Comparison of ENCODE assay signal across 8 cellular contexts in genomic region chrX:40736170-40736505, GRCh38. TPM values are rescaled to one million over a fixed set of nuclear protein-coding genes. Genes with fewer than 3 reads are reported as not detected.
DNase-seq lines count a peak whose midpoint lies in the region; ATAC-seq and TF ChIP-seq lines count a peak whose summit lies in the region.

No MANE protein-coding gene starts in this region.

- peaks cover 20% of the 10 kb centered on the region for H3K4me1 ChIP-seq in left ventricle myocardium inferior
- H3K4me1 ChIP-seq in skeletal muscle tissue (ENCODE audit: control insufficient read depth in 3 of 3, insufficient read depth in 3 of 3, low read length in 3 of 3), result peaks cover 7 to 19% (median 13%) of the 10 kb centered on the region in 3 donors

- peak overlapping the region; percentile 95 for H3K27ac Mint-ChIP-seq in T-helper 2 cell treated with Interferon-gamma antibody and Interleukin-4, amounts not matched to agents 5 μg/mL and 100 μg/mL, for 36 hours
- H3K27ac Mint-ChIP-seq in activated B cell treated with CpG ODN at 0.5 μM for 24 hours, result peak overlapping the region; percentile 95

- no peaks in the 10 kb centered on the region for H3K9me3 ChIP-seq in left ventricle myocardium inferior (replicated peaks)
- no peaks in the 10 kb centered on the region for H3K9me3 ChIP-seq in skeletal muscle tissue (ENCODE audit: control insufficient read depth in 3 of 3, low read length in 3 of 3)

- CTCF ChIA-PET in activated B cell treated with CpG ODN at 0.5 μM for 24 hours (lab: Charles Lee), result interaction anchor here (1.6 kb wide), 1 partner anchor 58 kb away, joined by 7 read pairs; no protein-coding TSS in a partner anchor

- intact Hi-C loops in activated B cell treated with CpG ODN at 0.5 μM for 24 hours (cut with micrococcal nuclease), result loop anchor here (1.0 to 5.0 kb wide), 3 partner anchors 58 to 596 kb away; partner anchors contain the start of gene DDX3X
- intact Hi-C loops in left ventricle myocardium inferior (cut with micrococcal nuclease), result no loop called here

- peaks cover 22% of the 10 kb centered on the region for H3K4me1 Mint-ChIP-seq in T-helper 2 cell treated with Interferon-gamma antibody and Interleukin-4, amounts not matched to agents 5 μg/mL and 100 μg/mL, for 36 hours (ENCODE audit: low read depth)
- H3K4me1 Mint-ChIP-seq in activated B cell treated with CpG ODN at 0.5 μM for 24 hours, result peaks cover 43% of the 10 kb centered on the region

- in situ Hi-C loops in KBM-7 (cut with MboI; ENCODE audit: low pct_unique_long_range_greater_than_20kb, low sequenced_read_pairs), result no loop called here

- peak overlapping the region; percentile 97 for H3K27ac ChIP-seq in left ventricle myocardium inferior (replicated peaks)
- peak overlapping the region; percentile 98 for H3K27ac ChIP-seq in skeletal muscle tissue (ENCODE audit: low read depth, low read length)

- ATAC-seq in activated B cell treated with CpG ODN at 0.5 μM for 24 hours (ENCODE audit: low read depth), result no peak
- ATAC-seq in HG03565 (IDR thresholded peaks at IDR 0.05; ENCODE audit: unreplicated experiment), result no peak

- no peak for DNase-seq in T-helper 2 cell treated with Interferon-gamma antibody and Interleukin-4, amounts not matched to agents 5 μg/mL and 100 μg/mL, for 36 hours (ENCODE audit: low spot score)
- DNase-seq in T-helper 2 cell (no peak), activated B cell treated with CpG ODN at 0.5 μM for 24 hours (no peak), left ventricle myocardium inferior (no peak), dermis blood vessel endothelial cell (no peak), KBM-7 (no peak)

- H3K27me3 ChIP-seq in left ventricle myocardium inferior (ENCODE audit: low read depth) (no peaks in the 10 kb centered on the region), skeletal muscle tissue (ENCODE audit: control insufficient read depth in 3 of 3, insufficient read depth in 3 of 3, low read length in 3 of 3) (no peaks in the 10 kb centered on the region)

- peak overlapping the region; percentile 83 for H3K4me3 ChIP-seq in left ventricle myocardium inferior
- H3K4me3 ChIP-seq in skeletal muscle tissue (ENCODE audit: low read length in 3 of 3), result peak overlapping the region; percentile 71 to 82 (median 81)

- H3K36me3 ChIP-seq in left ventricle myocardium inferior (no peaks in the 10 kb centered on the region), skeletal muscle tissue (ENCODE audit: control insufficient read depth in 3 of 3, insufficient read depth in 3 of 3, low read length in 3 of 3) (no peaks in the 10 kb centered on the region)

- peak overlapping the region; percentile 86 to 96 (median 90) for H3K9ac ChIP-seq in skeletal muscle tissue (ENCODE audit: low read depth in 1 of 3, low read length in 3 of 3)

- H3K27me3 Mint-ChIP-seq in T-helper 2 cell treated with Interferon-gamma antibody and Interleukin-4, amounts not matched to agents 5 μg/mL and 100 μg/mL, for 36 hours (ENCODE audit: low read depth), result no peaks in the 10 kb centered on the region
- H3K27me3 Mint-ChIP-seq in activated B cell treated with CpG ODN at 0.5 μM for 24 hours, result no peaks in the 10 kb centered on the region

- peak overlapping the region; percentile 87 for H3K4me3 Mint-ChIP-seq in T-helper 2 cell treated with Interferon-gamma antibody and Interleukin-4, amounts not matched to agents 5 μg/mL and 100 μg/mL, for 36 hours
- H3K4me3 Mint-ChIP-seq in activated B cell treated with CpG ODN at 0.5 μM for 24 hours, result peak overlapping the region; percentile 89

- H3K36me3 Mint-ChIP-seq in T-helper 2 cell treated with Interferon-gamma antibody and Interleukin-4, amounts not matched to agents 5 μg/mL and 100 μg/mL, for 36 hours (ENCODE audit: low read depth), result peaks cover 12% of the 10 kb centered on the region
- peaks cover 9% of the 10 kb centered on the region for H3K36me3 Mint-ChIP-seq in activated B cell treated with CpG ODN at 0.5 μM for 24 hours (ENCODE audit: low read depth)

- no peaks in the 10 kb centered on the region for H3K9me3 Mint-ChIP-seq in T-helper 2 cell treated with Interferon-gamma antibody and Interleukin-4, amounts not matched to agents 5 μg/mL and 100 μg/mL, for 36 hours
- no peaks in the 10 kb centered on the region for H3K9me3 Mint-ChIP-seq in activated B cell treated with CpG ODN at 0.5 μM for 24 hours

- TF ChIP-seq CTCF in activated B cell treated with CpG ODN at 0.5 μM for 24 hours (IDR thresholded peaks at IDR 0.05) (no peak), left ventricle myocardium inferior (IDR thresholded peaks at IDR 0.05; ENCODE audit: borderline replicate concordance) (no peak)

- POLR2A ChIA-PET in activated B cell treated with CpG ODN at 0.5 μM for 24 hours (lab: Charles Lee), result interaction anchor here (1.0 to 3.2 kb wide), 6 partner anchors 13 to 597 kb away, joined by 3 to 20 read pairs (median 6); partner anchors contain the start of genes ATP6AP2, DDX3X and USP9X

RNA-seq across cellular contexts. Expression of gene MED14, which starts 0.8 kb away (rescaled TPM):
- total RNA-seq in activated B cell treated with CpG ODN at 0.5 μM for 24 hours, result 52.4 and 62.6 TPM in 2 replicates
- total RNA-seq in left ventricle myocardium inferior, result 30.7 TPM
- total RNA-seq in skeletal muscle tissue, result 35.5 TPM
- total RNA-seq in dermis blood vessel endothelial cell, result 26.7 and 37.2 TPM in 2 replicates
